In genomic region chr17:55609737-55610201, GRCh38 we compare ENCODE assay signal across 15 cellular contexts.
A peak's percentile ranks its signal among the peaks of the same experiment; 100 is the strongest.
DNase-seq lines count a peak whose midpoint lies in the region; ATAC-seq and TF ChIP-seq lines count a peak whose summit lies in the region.
"Had no signal": no experiment of that assay in that cellular context is flagged by ENCODE, and none has a peak within 500 bp of the region (broad histone marks: within the 10 kb centered on the region; RNA-seq: fewer than 3 reads in every experiment).

No MANE protein-coding gene starts in this region.

- H3K9me3 Mint-ChIP-seq in neural progenitor cell = no peaks in the 10 kb centered on the region
- H3K9me3 Mint-ChIP-seq: naive thymus-derived CD8-positive, alpha-beta T cell had no signal

- H3F3A ChIP-seq in neural progenitor cell (ENCODE audit: low read depth) = no peaks in the 10 kb centered on the region

- intact Hi-C loops in Right ventricle myocardium superior (cut with DNase I) = no loop called here
- intact Hi-C loops in cardiac septum (cut with DNase I) = no loop called here

- H3K27me3 ChIP-seq in neural progenitor cell = no peaks in the 10 kb centered on the region

- H3K27ac Mint-ChIP-seq in neural progenitor cell = no peak overlapping the region
- H3K27ac Mint-ChIP-seq: naive thymus-derived CD8-positive, alpha-beta T cell had no signal

- peak overlapping the region; percentile 1 for H3K27ac ChIP-seq in neural progenitor cell

- peak overlapping the region; percentile 4 for H3K4me2 ChIP-seq in neural progenitor cell

- no peak overlapping the region for H3K4me3 ChIP-seq in fibroblast of pulmonary artery (replicated peaks; ENCODE audit: low read depth, low read length)
- H3K4me3 ChIP-seq in neural progenitor cell = no peak overlapping the region

- H2AFZ ChIP-seq in neural progenitor cell (replicated peaks) = peak overlapping the region; percentile 16

- peaks cover 7% of the 10 kb centered on the region for H3K4me1 ChIP-seq in neural progenitor cell

- H3K36me3 ChIP-seq in neural progenitor cell = no peaks in the 10 kb centered on the region

- peak; percentile 47 for DNase-seq in Right ventricle myocardium superior
- no peak for DNase-seq in cardiac septum (ENCODE audit: low spot score)
- peak; percentile 14 for DNase-seq in fibroblast of pulmonary artery (ENCODE audit: low read depth)
- no peak for DNase-seq in neural progenitor cell (ENCODE audit: low spot score)
- DNase-seq in KG1 (lab: John Stamatoyannopoulos, UW) = no peak
- DNase-seq in activated gamma-delta T cell treated with Interleukin-2 at 50 U/mL for 16 hours = no peak
- DNase-seq in activated CD8-positive, alpha-beta memory T cell treated with anti-CD3 and anti-CD28 coated beads, Interleukin-2, amount 50 U/mL, for 48 hours = no peak
- DNase-seq in NCI-H146 treated with DMSO at 0.1 percent for 48 hours (lab: John Stamatoyannopoulos, UW; ENCODE audit: unreplicated experiment) = no peak
- DNase-seq: DMS153; Kasumi-1; naive thymus-derived CD8-positive, alpha-beta T cell; OCI-M1; stimulated activated CD4-positive, alpha-beta T cell treated with anti-CD3 and anti-CD28 coated beads, Interleukin-2, amount 100 ng/mL, for 24 hours; stimulated activated naive CD8-positive, alpha-beta T cell treated with anti-CD3 and anti-CD28 coated beads, Interleukin-15, Interleukin-2, amounts not matched to agents 100 U/mL and 50 U/mL, for 24 hours had no signal

- no peaks in the 10 kb centered on the region for H3K27me3 Mint-ChIP-seq in neural progenitor cell (ENCODE audit: insufficient read depth, low read depth)

- peak; percentile 73 for ATAC-seq in Right ventricle myocardium superior (ENCODE audit: poor library complexity)
- ATAC-seq: naive thymus-derived CD8-positive, alpha-beta T cell; stimulated activated naive CD8-positive, alpha-beta T cell treated with anti-CD3 and anti-CD28 coated beads, Interleukin-15, Interleukin-2, amounts not matched to agents 100 U/mL and 50 U/mL, for 24 hours had no signal

- peaks cover 12% of the 10 kb centered on the region for H3K4me1 Mint-ChIP-seq in neural progenitor cell
- H3K4me1 Mint-ChIP-seq: naive thymus-derived CD8-positive, alpha-beta T cell had no signal

- no peaks in the 10 kb centered on the region for H3K36me3 Mint-ChIP-seq in neural progenitor cell
- H3K36me3 Mint-ChIP-seq: brain; naive thymus-derived CD8-positive, alpha-beta T cell had no signal

- no peak for TF ChIP-seq CTCF in fibroblast of pulmonary artery (IDR thresholded peaks at IDR 0.05; ENCODE audit: low read length, missing control alignments)
- no peak for TF ChIP-seq CTCF in neural progenitor cell (IDR thresholded peaks at IDR 0.05)

- H3K9me3 ChIP-seq in neural progenitor cell (ENCODE audit: low read depth) = no peaks in the 10 kb centered on the region

- no peak overlapping the region for H3K9ac ChIP-seq in neural progenitor cell

- no peaks in the 10 kb centered on the region for H4K20me1 ChIP-seq in neural progenitor cell (ENCODE audit: low read depth)

- H3K4me3 Mint-ChIP-seq in neural progenitor cell = no peak overlapping the region
- H3K4me3 Mint-ChIP-seq: brain; naive thymus-derived CD8-positive, alpha-beta T cell had no signal

- H3K79me2 ChIP-seq in neural progenitor cell (ENCODE audit: low read depth) = no peaks in the 10 kb centered on the region

Comparison
In these comparisons a context has a peak if more than half of its experiments do, and no peak if none do; other contexts are left out.
1. DNase-seq: peak in Right ventricle myocardium superior (single experiment) and fibroblast of pulmonary artery (single experiment); none in cardiac septum (single experiment), neural progenitor cell (single experiment), KG1 (single experiment), activated gamma-delta T cell treated with Interleukin-2 at 50 U/mL for 16 hours (single experiment), activated CD8-positive, alpha-beta memory T cell treated with anti-CD3 and anti-CD28 coated beads, Interleukin-2, amount 50 U/mL, for 48 hours (single experiment) and NCI-H146 treated with DMSO at 0.1 percent for 48 hours (single experiment).